Comparison of ENCODE assay signal across 26 cellular contexts in the genomic region with DNA sequence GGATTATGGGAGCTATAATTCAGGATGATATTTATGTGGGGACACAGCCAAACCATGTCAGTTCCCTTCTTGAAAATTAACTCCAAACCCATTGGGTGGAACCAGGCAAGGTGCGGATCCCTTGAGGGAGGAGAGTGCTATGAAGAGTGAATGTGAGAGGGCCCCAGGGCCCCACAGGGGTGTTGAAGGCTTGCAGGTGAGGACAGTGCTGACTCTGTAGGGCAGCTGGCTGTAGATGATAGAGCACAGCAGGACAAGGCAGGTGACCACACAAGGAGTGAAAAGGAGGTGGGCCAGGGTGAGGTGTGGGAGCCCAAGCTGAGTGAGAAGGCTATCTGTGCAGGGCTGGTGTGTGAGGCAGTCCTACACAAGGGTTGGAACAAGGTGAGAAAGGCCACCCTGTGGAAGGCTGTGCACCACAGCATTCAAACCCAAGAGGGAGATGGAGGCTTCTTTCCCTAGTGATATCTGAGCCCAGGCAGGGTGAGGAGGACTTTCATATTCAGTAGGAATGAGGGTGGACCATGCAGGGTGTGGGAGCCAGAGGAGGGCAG.
"Had no signal": no experiment of that assay in that cellular context is flagged by ENCODE, and none has a peak within 500 bp of the region (broad histone marks: within the 10 kb centered on the region; RNA-seq: fewer than 3 reads in every experiment).

No MANE protein-coding gene starts in this region.

- ATAC-seq: esophagus mucosa; gastrocnemius medialis; heart left ventricle; left lobe of liver; sciatic nerve; stimulated activated memory B cell treated with anti-CD40 and anti-IgM and Interleukin-4, amounts not matched to agents 10 μg/mL and 1 μg/mL and 100 μg/mL, for 72 hours had no signal

- H3K36me3 ChIP-seq: gastrocnemius medialis, heart left ventricle, stomach, thyroid gland, uterus had no signal

- H2AFZ ChIP-seq: hepatocyte, parathyroid adenoma had no signal

- H3K27me3 Mint-ChIP-seq: stimulated activated memory B cell treated with anti-CD40 and anti-IgM and Interleukin-4, amounts not matched to agents 10 μg/mL and 1 μg/mL and 100 μg/mL, for 72 hours; type B pancreatic cell had no signal

- H3K4me3 ChIP-seq: dorsolateral prefrontal cortex, gastrocnemius medialis, heart left ventricle, hepatocyte, lung, smooth muscle cell, stomach, thyroid gland, uterus had no signal

- H3K9me3 ChIP-seq: gastrocnemius medialis, heart left ventricle, stomach, thyroid gland, uterus had no signal

- H3K79me2 ChIP-seq: hepatocyte, parathyroid adenoma had no signal

- H3K27ac Mint-ChIP-seq: memory B cell; natural killer cell treated with Interleukin-12 subunit alpha and Interleukin-12 subunit beta and Interleukin-15 and Interleukin-18, amount 100 ng/mL, for 72 hours; progenitor cell of endocrine pancreas; stimulated activated memory B cell treated with anti-CD40 and anti-IgM and Interleukin-4, amounts not matched to agents 10 μg/mL and 1 μg/mL and 100 μg/mL, for 72 hours; type B pancreatic cell had no signal

- H3K4me2 ChIP-seq: hepatocyte, smooth muscle cell had no signal

- H3K4me1 ChIP-seq: gastrocnemius medialis, parathyroid adenoma, stomach, thyroid gland, uterus had no signal

- H3K9me3 Mint-ChIP-seq: natural killer cell treated with Interleukin-12 subunit alpha and Interleukin-12 subunit beta and Interleukin-15 and Interleukin-18, amount 100 ng/mL, for 72 hours; stimulated activated memory B cell treated with anti-CD40 and anti-IgM and Interleukin-4, amounts not matched to agents 10 μg/mL and 1 μg/mL and 100 μg/mL, for 72 hours; type B pancreatic cell had no signal

- H3K27ac ChIP-seq: dorsolateral prefrontal cortex, epithelial cell of prostate, gastrocnemius medialis, heart left ventricle, hepatocyte, parathyroid adenoma, stomach, thyroid gland, uterus had no signal

- H3K27me3 ChIP-seq: dorsolateral prefrontal cortex, gastrocnemius medialis, heart left ventricle, hepatocyte, stomach, thyroid gland, uterus had no signal

- H3K36me3 Mint-ChIP-seq: memory B cell; natural killer cell treated with Interleukin-12 subunit alpha and Interleukin-12 subunit beta and Interleukin-15 and Interleukin-18, amount 100 ng/mL, for 72 hours; stimulated activated memory B cell treated with anti-CD40 and anti-IgM and Interleukin-4, amounts not matched to agents 10 μg/mL and 1 μg/mL and 100 μg/mL, for 72 hours; type B pancreatic cell had no signal

- DNase-seq: dorsolateral prefrontal cortex; effector CD4-positive, alpha-beta T cell; foreskin fibroblast; gastrocnemius medialis; heart left ventricle; kidney; stimulated activated CD4-positive, alpha-beta T cell treated with anti-CD3 and anti-CD28 coated beads, Interleukin-12 subunit alpha, Interleukin-12 subunit beta, amount 100 ng/mL, for 4 hours; stimulated activated CD4-positive, alpha-beta T cell treated with anti-CD3 and anti-CD28 coated beads, Interleukin-1b, Interleukin-23, amount 100 ng/mL, for 48 hours; stimulated activated CD4-positive, alpha-beta T cell treated with anti-CD3 and anti-CD28 coated beads, Interleukin-4, amount 100 ng/mL, for 24 hours; stomach; thyroid gland; uterus had no signal

- H3K4me3 Mint-ChIP-seq: memory B cell; natural killer cell treated with Interleukin-12 subunit alpha and Interleukin-12 subunit beta and Interleukin-15 and Interleukin-18, amount 100 ng/mL, for 72 hours; neural crest cell; stimulated activated memory B cell treated with anti-CD40 and anti-IgM and Interleukin-4, amounts not matched to agents 10 μg/mL and 1 μg/mL and 100 μg/mL, for 72 hours; type B pancreatic cell had no signal

- H3K4me1 Mint-ChIP-seq: memory B cell; neural crest cell; stimulated activated memory B cell treated with anti-CD40 and anti-IgM and Interleukin-4, amounts not matched to agents 10 μg/mL and 1 μg/mL and 100 μg/mL, for 72 hours had no signal

- H3K9ac ChIP-seq: parathyroid adenoma had no signal
